8 cellular contexts compared by ENCODE assay signal in genomic region chr6:36625161-36625919, GRCh38. TPM values are rescaled to one million over a fixed set of nuclear protein-coding genes. Genes with fewer than 3 reads are reported as not detected.
A peak's percentile ranks its signal among the peaks of the same experiment; 100 is the strongest.
DNase-seq lines count a peak whose midpoint lies in the region; ATAC-seq and TF ChIP-seq lines count a peak whose summit lies in the region.
"Had no signal": no experiment of that assay in that cellular context is flagged by ENCODE, and none has a peak within 500 bp of the region (broad histone marks: within the 10 kb centered on the region; RNA-seq: fewer than 3 reads in every experiment).

No MANE protein-coding gene starts in this region.

- no peaks in the 10 kb centered on the region for H3K27me3 ChIP-seq in endodermal cell (ENCODE audit: control insufficient read depth, insufficient read depth, low read length, poor library complexity, severe bottlenecking)

- H3K4me3 ChIP-seq in endodermal cell (ENCODE audit: low read length): no peak overlapping the region

- no peak overlapping the region for H3K9ac ChIP-seq in endodermal cell (ENCODE audit: extremely low read depth, low read length, poor library complexity, severe bottlenecking)

- H3K4me1 Mint-ChIP-seq in stimulated activated memory B cell treated with anti-CD40 and anti-IgM and Interleukin-4, amounts not matched to agents 10 μg/mL and 1 μg/mL and 100 μg/mL, for 72 hours: peaks cover 49% of the 10 kb centered on the region
- peaks cover 1% of the 10 kb centered on the region for H3K4me1 Mint-ChIP-seq in endodermal cell

- peak overlapping the region; percentile 2 for H3K27ac Mint-ChIP-seq in stimulated activated memory B cell treated with anti-CD40 and anti-IgM and Interleukin-4, amounts not matched to agents 10 μg/mL and 1 μg/mL and 100 μg/mL, for 72 hours
- no peak overlapping the region for H3K27ac Mint-ChIP-seq in endodermal cell

- H3K27ac ChIP-seq in endodermal cell (ENCODE audit: low read depth, low read length): no peak overlapping the region
- H3K27ac ChIP-seq: epithelial cell of prostate had no signal

- ATAC-seq in stimulated activated memory B cell treated with anti-CD40 and anti-IgM and Interleukin-4, amounts not matched to agents 10 μg/mL and 1 μg/mL and 100 μg/mL, for 72 hours: no peak

- no peaks in the 10 kb centered on the region for H3K9me3 Mint-ChIP-seq in stimulated activated memory B cell treated with anti-CD40 and anti-IgM and Interleukin-4, amounts not matched to agents 10 μg/mL and 1 μg/mL and 100 μg/mL, for 72 hours
- H3K9me3 Mint-ChIP-seq in endodermal cell: no peaks in the 10 kb centered on the region

- no peak for TF ChIP-seq CTCF in endodermal cell (conservative IDR thresholded peaks at IDR 0.05)

- H3K36me3 Mint-ChIP-seq in stimulated activated memory B cell treated with anti-CD40 and anti-IgM and Interleukin-4, amounts not matched to agents 10 μg/mL and 1 μg/mL and 100 μg/mL, for 72 hours: no peaks in the 10 kb centered on the region
- no peaks in the 10 kb centered on the region for H3K36me3 Mint-ChIP-seq in endodermal cell (ENCODE audit: low read depth)

- H3K36me3 ChIP-seq in endodermal cell (ENCODE audit: control insufficient read depth, insufficient read depth, low read length): no peaks in the 10 kb centered on the region

- DNase-seq in H4 (ENCODE audit: low spot score): peak; percentile 56
- peak; percentile 91 to 94 for DNase-seq in NCI-H446 (lab: John Stamatoyannopoulos, UW)
- peak; percentile 71 for DNase-seq in glomerular visceral epithelial cell (ENCODE audit: extremely low spot score)
- DNase-seq in mucosa of gallbladder (ENCODE audit: low spot score): no peak
- no peak for DNase-seq in endodermal cell
- DNase-seq in SIG-M5 (lab: John Stamatoyannopoulos, UW): no peak

- H3K27me3 Mint-ChIP-seq in stimulated activated memory B cell treated with anti-CD40 and anti-IgM and Interleukin-4, amounts not matched to agents 10 μg/mL and 1 μg/mL and 100 μg/mL, for 72 hours: no peaks in the 10 kb centered on the region
- H3K27me3 Mint-ChIP-seq in endodermal cell (ENCODE audit: insufficient read depth): peaks cover 22% of the 10 kb centered on the region

- no peaks in the 10 kb centered on the region for H3K4me1 ChIP-seq in endodermal cell (ENCODE audit: control insufficient read depth, insufficient read depth, low read length)

- no peaks in the 10 kb centered on the region for H3K9me3 ChIP-seq in endodermal cell (ENCODE audit: control insufficient read depth, low read length)

- 86 to 98% methylated on average over 3 to 4 of the region's 5 CpGs for WGBS in endodermal cell (ENCODE audit: insufficient coverage in 1 of 2, insufficient read length in 1 of 2), 2 experiments

- no peak overlapping the region for H3K4me3 Mint-ChIP-seq in stimulated activated memory B cell treated with anti-CD40 and anti-IgM and Interleukin-4, amounts not matched to agents 10 μg/mL and 1 μg/mL and 100 μg/mL, for 72 hours
- H3K4me3 Mint-ChIP-seq in endodermal cell: no peak overlapping the region

RNA-seq across cellular contexts. Expression of gene SRSF3, which starts 31.2 kb away (rescaled TPM):
- total RNA-seq in H4 (2014; rRNA removed; shearing (Covaris generic)): 409 and 635 TPM in 2 replicates
- total RNA-seq in mucosa of gallbladder (190 TPM), endodermal cell (100 to 1,000 TPM; 493 to 536 TPM)
- 582 TPM for polyA plus RNA-seq in endodermal cell (2013, experiment 1 of 2)
- 506 TPM for polyA plus RNA-seq in endodermal cell (2013, experiment 2 of 2)

RNA-seq across cellular contexts. Expression of gene CDKN1A, which starts 53.2 kb away (rescaled TPM):
- 119 and 142 TPM in 2 replicates for total RNA-seq in H4 (2014; rRNA removed; shearing (Covaris generic))
- total RNA-seq in mucosa of gallbladder (71.2 TPM), endodermal cell (1 to 10 TPM; 1.9 to 3.7 TPM)
- polyA plus RNA-seq in endodermal cell (2013, experiment 1 of 2): 45.0 TPM
- polyA plus RNA-seq in endodermal cell (2013, experiment 2 of 2): 50.3 TPM

Comparison
In these comparisons a context has a peak if more than half of its experiments do, and no peak if none do; other contexts are left out.
1. DNase-seq: peak in H4 (single experiment), NCI-H446 (2 of 2) and glomerular visceral epithelial cell (single experiment); none in mucosa of gallbladder (single experiment), endodermal cell (single experiment) and SIG-M5 (single experiment).
2. RNA of gene CDKN1A, which starts 53.2 kb away (total RNA-seq): 119 to 142 TPM in H4 and 71.2 TPM in mucosa of gallbladder (single experiment); 1.9 to 3.7 TPM in endodermal cell; every median in the first group is over 10 times any median in the second.